Comparison of ENCODE assay signal across 18 cellular contexts in the genomic region with DNA sequence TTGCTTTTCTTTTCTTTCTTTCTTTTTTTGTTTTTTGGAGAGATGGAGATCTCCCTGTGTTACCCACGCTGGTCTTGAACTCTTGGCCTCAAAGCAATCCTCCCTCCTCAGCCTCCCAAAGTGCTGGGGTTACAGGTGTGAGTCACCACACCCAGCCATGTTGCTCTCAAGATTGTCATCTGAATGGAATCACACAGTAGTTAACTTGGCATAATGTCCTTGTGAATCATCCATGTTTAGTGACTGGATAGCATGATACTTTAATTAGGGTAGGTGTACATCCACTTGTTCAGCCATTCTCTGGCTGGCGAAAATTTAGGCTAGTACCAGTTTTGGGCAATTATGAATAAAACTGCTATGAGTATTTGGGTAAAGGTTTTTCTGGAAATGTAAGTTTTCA. TPM values are rescaled to one million over a fixed set of nuclear protein-coding genes. Genes with fewer than 3 reads are reported as not detected.
DNase-seq lines count a peak whose midpoint lies in the region; ATAC-seq, FAIRE-seq and TF ChIP-seq lines count a peak whose summit lies in the region.
"Had no signal": no experiment of that assay in that cellular context is flagged by ENCODE, and none has a peak within 500 bp of the region (broad histone marks: within the 10 kb centered on the region; RNA-seq: fewer than 3 reads in every experiment).

No MANE protein-coding gene starts in this region.

- H3K4me3 Mint-ChIP-seq in stimulated activated effector memory CD8-positive, alpha-beta T cell treated with anti-CD3 and anti-CD28 coated beads, Interleukin-12 subunit alpha, Interleukin-12 subunit beta, amount 100 ng/mL, for 72 hours = no peak overlapping the region
- H3K4me3 Mint-ChIP-seq: B cell; CD8-positive, alpha-beta T cell; HFFc6 had no signal

- no peak overlapping the region for H3K27ac ChIP-seq in psoas muscle
- H3K27ac ChIP-seq: BLaER1 treated with 17β-estradiol and CSF1 and Interleukin-3, amounts not matched to agents 10 nM and 100 nM had no signal

- no peak for ATAC-seq in psoas muscle
- ATAC-seq in stimulated activated effector memory CD8-positive, alpha-beta T cell treated with anti-CD3 and anti-CD28 coated beads, Interleukin-12 subunit alpha, Interleukin-12 subunit beta, amount 100 ng/mL, for 72 hours = no peak
- ATAC-seq: CD8-positive, alpha-beta T cell; HCT116 had no signal

- H3K36me3 ChIP-seq in psoas muscle (ENCODE audit: insufficient read depth in 1 of 2, low read depth in 1 of 2) = no peaks in the 10 kb centered on the region
- H3K36me3 ChIP-seq: BLaER1 treated with 17β-estradiol and CSF1 and Interleukin-3, amounts not matched to agents 10 nM and 100 nM had no signal

- 91 to 93% (median 92%) methylated on average over 2 of the region's 2 CpGs for WGBS in psoas muscle, 3 donors

- no peaks in the 10 kb centered on the region for H3K27me3 ChIP-seq in psoas muscle (ENCODE audit: insufficient read depth in 3 of 3, low read length in 2 of 3)

- H3K4me1 Mint-ChIP-seq in stimulated activated effector memory CD8-positive, alpha-beta T cell treated with anti-CD3 and anti-CD28 coated beads, Interleukin-12 subunit alpha, Interleukin-12 subunit beta, amount 100 ng/mL, for 72 hours = no peaks in the 10 kb centered on the region

- H3K9me3 ChIP-seq in psoas muscle = no peaks in the 10 kb centered on the region

- FAIRE-seq in RCC 7860 (lab: Jason Lieb, UNC) = no peak

- peaks cover 3% of the 10 kb centered on the region for H3K4me1 ChIP-seq in psoas muscle

- H3K4me3 ChIP-seq in epithelial cell of esophagus (ENCODE audit: low read length) = no peak overlapping the region
- no peak overlapping the region for H3K4me3 ChIP-seq in psoas muscle
- H3K4me3 ChIP-seq: BLaER1 treated with 17β-estradiol and CSF1 and Interleukin-3, amounts not matched to agents 10 nM and 100 nM had no signal

- H3K36me3 Mint-ChIP-seq in stimulated activated effector memory CD8-positive, alpha-beta T cell treated with anti-CD3 and anti-CD28 coated beads, Interleukin-12 subunit alpha, Interleukin-12 subunit beta, amount 100 ng/mL, for 72 hours = no peaks in the 10 kb centered on the region

- no peak for TF ChIP-seq CTCF in epithelial cell of esophagus (IDR thresholded peaks at IDR 0.05; ENCODE audit: insufficient read depth, low read depth, low read length, missing control alignments)
- TF ChIP-seq CTCF in psoas muscle (IDR thresholded peaks at IDR 0.05) = no peak

- intact Hi-C loops in psoas muscle (cut with DNase I) = loop anchor here in 1 of 2 donors (5.0 to 10.0 kb wide), 3 partner anchors 143 to 327 kb away; no protein-coding TSS in a partner anchor

- no peaks in the 10 kb centered on the region for H3K9me3 Mint-ChIP-seq in stimulated activated effector memory CD8-positive, alpha-beta T cell treated with anti-CD3 and anti-CD28 coated beads, Interleukin-12 subunit alpha, Interleukin-12 subunit beta, amount 100 ng/mL, for 72 hours

- no peak overlapping the region for H3K27ac Mint-ChIP-seq in stimulated activated effector memory CD8-positive, alpha-beta T cell treated with anti-CD3 and anti-CD28 coated beads, Interleukin-12 subunit alpha, Interleukin-12 subunit beta, amount 100 ng/mL, for 72 hours
- H3K27ac Mint-ChIP-seq: B cell; CD8-positive, alpha-beta T cell; HFFc6 had no signal

- DNase-seq in A172 (ENCODE audit: low spot score) = peak; percentile 27
- DNase-seq in RCC 7860 (ENCODE audit: low spot score) = peak; percentile 22
- peak; percentile 44 for DNase-seq in epithelial cell of esophagus (ENCODE audit: low read depth)
- peak; percentile 42 for DNase-seq in kidney tubule cell (ENCODE audit: low spot score)
- no peak for DNase-seq in psoas muscle
- DNase-seq in stimulated activated effector memory CD8-positive, alpha-beta T cell treated with anti-CD3 and anti-CD28 coated beads, Interleukin-12 subunit alpha, Interleukin-12 subunit beta, amount 100 ng/mL, for 72 hours (ENCODE audit: low spot score in 2 of 2) = no peak
- DNase-seq in NCI-H510A (lab: John Stamatoyannopoulos, UW) = no peak
- DNase-seq: 8988T; Calu3; CD8-positive, alpha-beta T cell; DMS79 treated with DMSO at 0.1 percent for 48 hours; GF-D8; GOT3; H7; HFFc6 had no signal

RNA-seq across cellular contexts. Expression of gene GRB10, which starts 15.4 kb away (rescaled TPM):
- 21.4 and 23.1 TPM in 2 replicates for total RNA-seq in A172 (2014; rRNA removed; shearing (Covaris generic))
- 10 to 100 TPM; 44.5 to 60.5 (median 56.1) TPM for total RNA-seq in psoas muscle
- polyA plus RNA-seq in psoas muscle = 10 to 100 TPM; 25.8 to 72.7 (median 35.1) TPM
- total RNA-seq: B cell had no signal

Comparison
In these comparisons a context has a peak if more than half of its experiments do, and no peak if none do; other contexts are left out.
1. DNase-seq: peak in A172 (single experiment), RCC 7860 (single experiment), epithelial cell of esophagus (single experiment) and kidney tubule cell (single experiment); none in psoas muscle (0 of 2), stimulated activated effector memory CD8-positive, alpha-beta T cell treated with anti-CD3 and anti-CD28 coated beads, Interleukin-12 subunit alpha, Interleukin-12 subunit beta, amount 100 ng/mL, for 72 hours (0 of 2) and NCI-H510A (single experiment).